20 cellular contexts compared by ENCODE assay signal in the genomic region with DNA sequence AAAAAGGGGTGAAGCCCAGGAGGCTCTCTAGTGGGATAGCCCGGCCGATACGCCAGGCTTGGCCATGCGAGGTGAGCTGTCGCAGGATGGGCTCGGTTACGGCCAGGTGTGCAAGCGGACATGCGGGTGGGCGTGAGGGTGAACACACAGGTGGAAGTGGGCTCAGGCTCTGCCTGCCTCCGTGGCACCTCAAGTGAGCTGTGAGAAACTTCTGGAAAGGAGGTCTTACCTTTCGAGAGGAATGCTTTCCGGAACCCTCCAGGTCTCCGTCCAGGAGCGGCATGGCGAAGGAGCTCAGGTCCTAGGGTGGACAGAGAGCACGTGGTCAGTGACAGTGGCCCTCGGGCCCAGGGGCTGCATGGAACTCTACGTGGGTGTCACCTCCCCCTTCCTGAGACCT.
"Had no signal": no experiment of that assay in that cellular context is flagged by ENCODE, and none has a peak within 500 bp of the region (broad histone marks: within the 10 kb centered on the region; RNA-seq: fewer than 3 reads in every experiment).

No MANE protein-coding gene starts in this region.

- H3K27ac Mint-ChIP-seq: naive B cell, nephron, type B pancreatic cell had no signal

- H3K4me1 ChIP-seq: parathyroid adenoma had no signal

- H3K36me3 Mint-ChIP-seq: immature natural killer cell, type B pancreatic cell had no signal

- H3K79me2 ChIP-seq: parathyroid adenoma had no signal

- H3K27ac ChIP-seq: esophagus squamous epithelium, gastroesophageal sphincter, parathyroid adenoma, suprapubic skin, thyroid gland had no signal

- H3K9me3 Mint-ChIP-seq: central memory CD8-positive, alpha-beta T cell; immature natural killer cell; naive B cell; nephron; type B pancreatic cell had no signal

- H3K27me3 ChIP-seq: esophagus squamous epithelium, gastroesophageal sphincter, suprapubic skin, thyroid gland had no signal

- H3K27me3 Mint-ChIP-seq: central memory CD8-positive, alpha-beta T cell; naive B cell had no signal

- H3K4me3 ChIP-seq: esophagus squamous epithelium, gastroesophageal sphincter, lung, suprapubic skin, thyroid gland had no signal

- H3K9ac ChIP-seq: parathyroid adenoma had no signal

- ATAC-seq: gastroesophageal sphincter; left colon; stimulated activated naive CD8-positive, alpha-beta T cell treated with anti-CD3 and anti-CD28 coated beads, Interleukin-15, Interleukin-2, amounts not matched to agents 100 U/mL and 50 U/mL, for 24 hours had no signal

- H3K4me3 Mint-ChIP-seq: central memory CD8-positive, alpha-beta T cell; immature natural killer cell; naive B cell; nephron; type B pancreatic cell had no signal

- DNase-seq: dermis blood vessel endothelial cell; esophagus squamous epithelium; foreskin fibroblast; immature natural killer cell; left colon; mesenchymal stem cell; naive B cell; small intestine; stimulated activated CD4-positive, alpha-beta T cell treated with anti-CD3 and anti-CD28 coated beads, Interleukin-2, amount 100 ng/mL, for 48 hours; stimulated activated naive CD8-positive, alpha-beta T cell treated with anti-CD3 and anti-CD28 coated beads, Interleukin-15, Interleukin-2, amounts not matched to agents 100 U/mL and 50 U/mL, for 24 hours; thyroid gland had no signal

- FAIRE-seq: keratinocyte, small intestine, urothelium cell line had no signal

- H2AFZ ChIP-seq: parathyroid adenoma had no signal

- H3K9me3 ChIP-seq: esophagus squamous epithelium, gastroesophageal sphincter, suprapubic skin, thyroid gland had no signal

- H3K36me3 ChIP-seq: thyroid gland had no signal
